ENCODE assay signal across 6 cellular contexts in the genomic region with DNA sequence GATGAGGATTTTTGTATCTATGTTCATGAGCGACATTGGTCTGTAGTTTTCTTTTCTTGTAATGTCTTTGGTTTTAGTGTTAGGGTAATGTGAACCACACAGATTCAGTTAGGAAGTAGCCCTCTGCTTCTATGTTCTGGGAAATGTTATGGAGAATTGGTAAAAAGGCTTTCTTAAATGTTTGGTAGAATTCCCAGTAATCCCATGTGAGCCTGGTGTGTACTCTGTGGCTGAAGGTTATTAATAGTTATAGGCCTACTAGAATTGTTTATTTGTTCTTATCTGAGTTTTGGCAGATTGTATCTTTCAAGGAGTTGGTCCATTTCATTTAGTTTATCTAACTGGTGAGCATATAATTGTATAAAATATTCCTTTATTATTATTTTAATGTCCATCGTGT.
"Had no signal": no experiment of that assay in that cellular context is flagged by ENCODE, and none has a peak within 500 bp of the region (broad histone marks: within the 10 kb centered on the region; RNA-seq: fewer than 3 reads in every experiment).

No MANE protein-coding gene starts in this region.

- DNase-seq: IMR-90, KBM-7, KG1 had no signal

- H3K4me3 ChIP-seq: K562 had no signal

- H3K27ac ChIP-seq: HL-60 had no signal

- ATAC-seq: HepG2, K562 had no signal
